In genomic region chr6:31888281-31889258, GRCh38 we compare ENCODE assay signal across 8 cellular contexts. TPM values are rescaled to one million over a fixed set of nuclear protein-coding genes. Genes with fewer than 3 reads are reported as not detected.
A peak's percentile ranks its signal among the peaks of the same experiment; 100 is the strongest.
DNase-seq lines count a peak whose midpoint lies in the region; ATAC-seq, FAIRE-seq and TF ChIP-seq lines count a peak whose summit lies in the region.

No MANE protein-coding gene starts in this region.

- H3K27me3 ChIP-seq in foreskin keratinocyte, result no peaks in the 10 kb centered on the region

- no peaks in the 10 kb centered on the region for H3K4me1 ChIP-seq in foreskin keratinocyte

- DNase-seq in AG08396 (ENCODE audit: low spot score), result peak; percentile 66
- no peak for DNase-seq in HTR-8/SVneo (ENCODE audit: insufficient read length, low spot score)
- DNase-seq in activated T-cell treated with anti-CD3 and anti-CD28 coated beads for 4 hours, result peak; percentile 54
- DNase-seq in foreskin keratinocyte, result no peak
- DNase-seq in stimulated activated CD4-positive, alpha-beta T cell treated with anti-CD3 and anti-CD28 coated beads, Interleukin-15, amount 100 ng/mL, for 1 hour (ENCODE audit: low read depth in 1 of 2, low spot score in 1 of 2), result peak; percentile 32 to 50
- no peak for DNase-seq in NCI-H748 (lab: John Stamatoyannopoulos, UW; ENCODE audit: unreplicated experiment)
- no peak for DNase-seq in A172 (ENCODE audit: low spot score)

- H3K27ac ChIP-seq in foreskin keratinocyte, result no peak overlapping the region

- ATAC-seq in foreskin keratinocyte (no peak), GM21576 (IDR thresholded peaks at IDR 0.05; ENCODE audit: unreplicated experiment) (no peak)

- TF ChIP-seq CTCF in foreskin keratinocyte (conservative IDR thresholded peaks at IDR 0.05), result peak; percentile 68

- FAIRE-seq in HTR-8/SVneo (lab: Jason Lieb, UNC), result peak; percentile 4

RNA-seq across cellular contexts. Expression of gene EHMT2, which starts 8.9 kb away (rescaled TPM):
- 42.5 and 42.6 TPM in 2 replicates for total RNA-seq in foreskin keratinocyte
- polyA plus RNA-seq in foreskin keratinocyte, result 37.8 and 38.2 TPM in 2 replicates
- 75.5 and 85.7 TPM in 2 replicates for total RNA-seq in A172 (2014; rRNA removed; shearing (Covaris generic))

RNA-seq across cellular contexts. Expression of gene SLC44A4, which starts 9.8 kb away (rescaled TPM):
- 0.25 and 0.37 TPM in 2 replicates for total RNA-seq in foreskin keratinocyte
- 0.16 and 0.27 TPM in 2 replicates for polyA plus RNA-seq in foreskin keratinocyte
- not detected in 2 replicates for total RNA-seq in A172 (2014; rRNA removed; shearing (Covaris generic))

RNA-seq across cellular contexts. Expression of gene ZBTB12, which starts 13.3 kb away (rescaled TPM):
- 2.0 and 2.6 TPM in 2 replicates for total RNA-seq in foreskin keratinocyte
- 2.7 and 3.5 TPM in 2 replicates for polyA plus RNA-seq in foreskin keratinocyte
- 1.3 and 4.1 TPM in 2 replicates for total RNA-seq in A172 (2014; rRNA removed; shearing (Covaris generic))

RNA-seq across cellular contexts. Expression of gene NEU1, which starts 25.9 kb away (rescaled TPM):
- total RNA-seq in foreskin keratinocyte, result 27.7 and 30.8 TPM in 2 replicates
- polyA plus RNA-seq in foreskin keratinocyte, result 28.8 and 33.0 TPM in 2 replicates
- 101 and 107 TPM in 2 replicates for total RNA-seq in A172 (2014; rRNA removed; shearing (Covaris generic))

RNA-seq across cellular contexts. Expression of gene C2, which starts 38.9 kb away (rescaled TPM):
- total RNA-seq in foreskin keratinocyte, result not detected in 2 replicates
- polyA plus RNA-seq in foreskin keratinocyte, result 0.07 and 0.09 TPM in 2 replicates
- 0.69 TPM in 1 of 2 replicates, not detected in the other for total RNA-seq in A172 (2014; rRNA removed; shearing (Covaris generic))

Comparison
In these comparisons a context has a peak if more than half of its experiments do, and no peak if none do; other contexts are left out.
1. DNase-seq: peak in AG08396 (single experiment), activated T-cell treated with anti-CD3 and anti-CD28 coated beads for 4 hours (single experiment) and stimulated activated CD4-positive, alpha-beta T cell treated with anti-CD3 and anti-CD28 coated beads, Interleukin-15, amount 100 ng/mL, for 1 hour (2 of 2); none in HTR-8/SVneo (single experiment), foreskin keratinocyte (0 of 2), NCI-H748 (single experiment) and A172 (single experiment).